In genomic region chr5:109877670-109878045, GRCh38 we compare ENCODE assay signal across 21 cellular contexts.
DNase-seq lines count a peak whose midpoint lies in the region; ATAC-seq and TF ChIP-seq lines count a peak whose summit lies in the region.
"Had no signal": no experiment of that assay in that cellular context is flagged by ENCODE, and none has a peak within 500 bp of the region (broad histone marks: within the 10 kb centered on the region; RNA-seq: fewer than 3 reads in every experiment).

No MANE protein-coding gene starts in this region.

- no peak overlapping the region for H2BK120ac ChIP-seq in IMR-90 (ENCODE audit: low read depth, low read length)

- no peak overlapping the region for H3K56ac ChIP-seq in IMR-90 (ENCODE audit: extremely low read depth, insufficient read depth, low read length)

- H3K27me3 ChIP-seq in IMR-90 (ENCODE audit: control insufficient read depth, insufficient read depth, low read length) (no peaks in the 10 kb centered on the region), WERI-Rb-1 (ENCODE audit: insufficient read depth, low read depth, severe bottlenecking) (no peaks in the 10 kb centered on the region), Karpas-422 (ENCODE audit: low read length) (no peaks in the 10 kb centered on the region)

- no peak for TF ChIP-seq CTCF in IMR-90 (conservative IDR thresholded peaks at IDR 0.05; ENCODE audit: low read depth, low read length)
- no peak for TF ChIP-seq CTCF in WERI-Rb-1 (IDR thresholded peaks at IDR 0.05; ENCODE audit: low read depth, low read length)

- H3K4me2 ChIP-seq in IMR-90 (ENCODE audit: low read depth, low read length) (no peak overlapping the region), Karpas-422 (ENCODE audit: low read depth, low read length, poor library complexity, severe bottlenecking) (no peak overlapping the region)
- H3K4me2 ChIP-seq: KMS-11 had no signal

- no peaks in the 10 kb centered on the region for H3K79me2 ChIP-seq in Karpas-422 (ENCODE audit: low read length)

- H3K18ac ChIP-seq in IMR-90 (ENCODE audit: low read depth, low read length) = no peak overlapping the region

- H4K5ac ChIP-seq in IMR-90 (ENCODE audit: low read depth, low read length) = no peak overlapping the region

- no peak overlapping the region for H3K27ac ChIP-seq in IMR-90 (ENCODE audit: insufficient read depth, low read length)
- peak overlapping the region; percentile 39 for H3K27ac ChIP-seq in WERI-Rb-1
- no peak overlapping the region for H3K27ac ChIP-seq in Karpas-422 (ENCODE audit: low read length)
- H3K27ac ChIP-seq: KMS-11 had no signal

- no peak overlapping the region for H4K8ac ChIP-seq in IMR-90 (ENCODE audit: low read depth in 2 of 2, low read length in 2 of 2)

- peak; percentile 21 for DNase-seq in EH (ENCODE audit: low read depth)
- DNase-seq in IMR-90 = peak; percentile 24
- no peak for DNase-seq in WERI-Rb-1
- DNase-seq in glomerular visceral epithelial cell (ENCODE audit: extremely low spot score) = peak; percentile 41
- no peak for DNase-seq in iPS-NIHi11 (ENCODE audit: low spot score)
- DNase-seq in Karpas-422 = no peak
- DNase-seq: activated CD4-positive, alpha-beta T cell treated with anti-CD3 and anti-CD28 coated beads, Interleukin-2, amount 50 U/mL, for 1 hour; activated CD8-positive, alpha-beta memory T cell treated with anti-CD3 and anti-CD28 coated beads, Interleukin-2, amount 10 ng/mL, durations not matched to agents 7 days and 5 days; activated naive CD4-positive, alpha-beta T cell treated with anti-CD3 and anti-CD28 coated beads for 36 hours; amygdala; caudate nucleus; naive B cell; NCI-H1694 treated with DMSO at 0.1 percent for 48 hours; NCI-H2171 treated with DMSO at 0.1 percent for 48 hours; NCI-H524 had no signal

- no peaks in the 10 kb centered on the region for H3K9me2 ChIP-seq in Karpas-422 (replicated peaks; ENCODE audit: insufficient read depth, low read length)

- H4K20me1 ChIP-seq in IMR-90 (ENCODE audit: insufficient read depth, low read length) (no peaks in the 10 kb centered on the region), Karpas-422 (ENCODE audit: insufficient read depth, low read depth, low read length) (no peaks in the 10 kb centered on the region)

- POLR2A ChIA-PET in IMR-90 (lab: Charles Lee; ENCODE audit: unreplicated experiment) = no interaction called here

- no peak overlapping the region for H2AK5ac ChIP-seq in IMR-90 (ENCODE audit: low read depth, low read length)

- peaks cover 3% of the 10 kb centered on the region; the same call in 1 of the 2 replicates for H3K9me1 ChIP-seq in IMR-90 (ENCODE audit: insufficient read depth, low read length)

- no peak for TF ChIP-seq RAD21 in IMR-90 (IDR thresholded peaks at IDR 0.05; ENCODE audit: low read length)

- H3K4me1 ChIP-seq in IMR-90 (ENCODE audit: control insufficient read depth, insufficient read depth, low read length) (no peaks in the 10 kb centered on the region), Karpas-422 (ENCODE audit: low read length) (no peaks in the 10 kb centered on the region)
- H3K4me1 ChIP-seq: HAP-1 had no signal

- no peak overlapping the region for H3K4me3 ChIP-seq in IMR-90 (ENCODE audit: insufficient read depth, low read depth, low read length)
- H3K4me3 ChIP-seq in WERI-Rb-1 (ENCODE audit: low read depth, low read length) = peak overlapping the region; percentile 14
- H3K4me3 ChIP-seq in Karpas-422 (ENCODE audit: low read length) = no peak overlapping the region
- H3K4me3 ChIP-seq: GM12878, HAP-1 had no signal

- H3K23ac ChIP-seq in IMR-90 (ENCODE audit: low read depth, low read length) = no peak overlapping the region

- dilution Hi-C loops in IMR-90 (cut with HindIII; ENCODE audit: low sequenced_read_pairs, unreplicated experiment) = no loop called here

- no peak overlapping the region for H2BK15ac ChIP-seq in IMR-90 (ENCODE audit: low read depth, low read length)

- intact Hi-C loops in IMR-90 (cut with micrococcal nuclease) = no loop called here

- H3K36me3 ChIP-seq in IMR-90 (ENCODE audit: control insufficient read depth, insufficient read depth, low read length) (no peaks in the 10 kb centered on the region), WERI-Rb-1 (no peaks in the 10 kb centered on the region), Karpas-422 (ENCODE audit: insufficient read depth, low read length) (no peaks in the 10 kb centered on the region)
- H3K36me3 ChIP-seq: HAP-1 had no signal

- WGBS in IMR-90 (ENCODE audit: extremely low coverage in 2 of 2, insufficient read length in 1 of 2), 2 experiments = no CpG with 5 or more reads among the region's 6 CpGs

- H2AFZ ChIP-seq in IMR-90 (replicated peaks; ENCODE audit: low read length, poor library complexity) (no peak overlapping the region), Karpas-422 (ENCODE audit: low read length) (no peak overlapping the region)

- no peak for ATAC-seq in IMR-90 (ENCODE audit: low read depth)
- no peak for ATAC-seq in GM21576 (IDR thresholded peaks at IDR 0.05; ENCODE audit: unreplicated experiment)
- no peak for ATAC-seq in GM21360 (IDR thresholded peaks at IDR 0.05; ENCODE audit: unreplicated experiment)
- ATAC-seq: activated CD8-positive, alpha-beta memory T cell treated with anti-CD3 and anti-CD28 coated beads, Interleukin-2, amount 10 ng/mL, durations not matched to agents 7 days and 5 days; GM12878; stimulated activated effector memory CD8-positive, alpha-beta T cell treated with anti-CD3 and anti-CD28 coated beads, Interleukin-12 subunit alpha, Interleukin-12 subunit beta, amount 100 ng/mL, for 72 hours had no signal

- no peak overlapping the region for H4K91ac ChIP-seq in IMR-90 (ENCODE audit: insufficient read depth, low read depth, low read length)

- no peaks in the 10 kb centered on the region for H3K9me3 ChIP-seq in IMR-90 (ENCODE audit: control insufficient read depth, insufficient read depth, low read length)
- H3K9me3 ChIP-seq in WERI-Rb-1 (ENCODE audit: severe bottlenecking) = no peaks in the 10 kb centered on the region
- no peaks in the 10 kb centered on the region for H3K9me3 ChIP-seq in Karpas-422 (ENCODE audit: low read length)
- H3K9me3 ChIP-seq: HAP-1 had no signal

- H3K79me1 ChIP-seq in IMR-90 (ENCODE audit: low read depth in 1 of 2, low read length in 2 of 2) = no peaks in the 10 kb centered on the region

- H3K9ac ChIP-seq in IMR-90 (ENCODE audit: low read depth, low read length) (no peak overlapping the region), Karpas-422 (ENCODE audit: low read length) (no peak overlapping the region)
- H3K9ac ChIP-seq: KMS-11 had no signal

- CTCF ChIA-PET in IMR-90 (lab: Yijun Ruan, JAX) = interaction anchor here (0.6 kb wide), 1 partner anchor 16 kb away, joined by 4 read pairs; no protein-coding TSS in a partner anchor

- no TSS peak for BruUV-seq in IMR-90 (replicated peaks; lab: Mats Ljungman, UMichigan)

- H3K4ac ChIP-seq in IMR-90 (ENCODE audit: low read depth, low read length) = no peak overlapping the region

- no peak overlapping the region for H2AK9ac ChIP-seq in IMR-90 (replicated peaks; ENCODE audit: low read depth, low read length, poor library complexity)

- in situ Hi-C loops in IMR-90 (cut with MboI; ENCODE audit: low sequenced_read_pairs) = no loop called here

- no peak overlapping the region for H3K14ac ChIP-seq in IMR-90 (replicated peaks; ENCODE audit: low read depth, low read length)

- no peak overlapping the region for H2BK5ac ChIP-seq in IMR-90 (ENCODE audit: low read depth, low read length, poor library complexity, severe bottlenecking)

- H2BK20ac ChIP-seq in IMR-90 (ENCODE audit: low read depth, low read length) = no peak overlapping the region

- TF ChIP-seq POLR2A in IMR-90 (IDR thresholded peaks at IDR 0.05; ENCODE audit: low read depth, low read length) = no peak

TF ChIP-seq in IMR-90, 13 proteins besides CTCF, POLR2A, EP300 and RAD21:
- TF ChIP-seq RFX5 (IDR thresholded peaks at IDR 0.05; ENCODE audit: low read depth, low read length) = no peak

Comparison
In these comparisons a context has a peak if more than half of its experiments do, and no peak if none do; other contexts are left out.
1. DNase-seq: peak in EH (single experiment), IMR-90 (single experiment) and glomerular visceral epithelial cell (single experiment); none in WERI-Rb-1 (single experiment), iPS-NIHi11 (single experiment) and Karpas-422 (single experiment).